ENCODE assay signal across 8 cellular contexts in the genomic region with DNA sequence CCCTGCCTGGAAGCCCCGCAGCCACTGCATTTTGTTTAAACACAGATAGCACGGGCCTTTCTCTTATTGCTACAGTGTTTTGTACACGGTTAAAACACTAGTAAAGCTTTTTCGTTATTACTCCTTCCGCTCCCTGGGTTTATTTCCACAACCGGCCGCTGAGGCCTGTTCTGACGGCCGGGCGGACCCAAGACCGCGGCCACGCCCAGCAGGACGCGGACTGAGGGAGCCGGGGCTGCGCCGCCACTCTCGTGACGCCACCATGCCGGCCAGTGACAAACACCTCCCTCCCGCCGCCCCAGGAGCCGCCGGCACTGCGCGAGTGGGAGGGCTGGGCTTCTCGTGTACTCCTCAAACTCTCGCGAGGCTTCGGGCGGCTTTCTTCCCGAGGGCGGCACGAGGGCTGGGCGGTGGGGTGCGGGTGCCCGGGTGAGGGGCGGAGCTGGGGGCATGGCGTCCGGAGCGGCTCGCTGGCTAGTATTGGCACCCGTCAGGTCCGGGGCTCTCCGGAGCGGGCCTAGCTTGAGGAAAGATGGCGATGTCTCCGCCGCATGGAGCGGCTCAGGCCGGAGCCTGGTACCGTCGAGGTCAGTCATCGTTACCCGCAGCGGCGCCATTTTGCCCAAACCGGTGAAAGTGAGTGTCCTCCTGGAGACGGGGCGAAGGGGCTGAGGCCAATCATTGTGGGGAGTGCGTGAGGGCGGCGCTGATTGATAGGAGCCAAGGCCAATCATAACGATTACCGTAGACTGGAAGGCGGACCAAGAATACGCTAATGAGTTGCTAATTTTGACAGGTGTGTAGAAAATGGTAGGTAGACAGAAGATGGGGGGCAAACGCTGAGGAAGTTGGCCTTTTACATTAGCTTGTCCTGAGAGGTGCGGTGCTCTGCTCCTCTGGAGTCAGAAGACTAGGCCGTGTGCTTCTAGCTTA. TPM values are rescaled to one million over a fixed set of nuclear protein-coding genes. Genes with fewer than 3 reads are reported as not detected.
DNase-seq lines count a peak whose midpoint lies in the region; ATAC-seq and TF ChIP-seq lines count a peak whose summit lies in the region.

A gene with protein sequence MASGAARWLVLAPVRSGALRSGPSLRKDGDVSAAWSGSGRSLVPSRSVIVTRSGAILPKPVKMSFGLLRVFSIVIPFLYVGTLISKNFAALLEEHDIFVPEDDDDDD (plus strand): TSS at position 382 of the 933 bp plus-strand sequence. CDS start 69 bp downstream, at position 451.

- H3K36me3 Mint-ChIP-seq in activated CD4-positive, alpha-beta memory T cell treated with anti-CD3 and anti-CD28 coated beads for 36 hours: peaks cover 9% of the 10 kb centered on the region

- H3K36me3 ChIP-seq in liver (ENCODE audit: control insufficient read depth in 4 of 4, insufficient read depth in 3 of 4, low read depth in 1 of 4, low read length in 3 of 4): peaks cover under 1 to 9% (median 3%) of the 10 kb centered on the region in 4 donors

- H3K4me1 Mint-ChIP-seq in activated CD4-positive, alpha-beta memory T cell treated with anti-CD3 and anti-CD28 coated beads for 36 hours (ENCODE audit: low read depth): peaks cover 29% of the 10 kb centered on the region

- intact Hi-C loops in activated CD4-positive, alpha-beta memory T cell treated with anti-CD3 and anti-CD28 coated beads for 36 hours (cut with micrococcal nuclease): loop anchor here (1.0 kb wide), 1 partner anchor 11 kb away; a partner anchor contains a TSS

- CTCF ChIA-PET in activated CD4-positive, alpha-beta memory T cell treated with anti-CD3 and anti-CD28 coated beads for 36 hours (lab: Charles Lee): interaction anchor here (1.3 to 3.1 kb wide), 2 partner anchors 11 to 383 kb away, joined by 3 to 31 read pairs; a partner anchor contains a TSS

- peak within 1 kb of the TSS; percentile 69 to 97 for H3K9ac ChIP-seq in liver (ENCODE audit: low read depth in 1 of 2, low read length in 2 of 2)

- peaks cover 0 to 2% (median 0%) of the 10 kb centered on the region in 4 donors for H3K9me3 ChIP-seq in liver (ENCODE audit: control insufficient read depth in 4 of 4, low read length in 3 of 4)

- peak within 1 kb of the TSS; percentile 95 for H3K4me3 Mint-ChIP-seq in activated CD4-positive, alpha-beta memory T cell treated with anti-CD3 and anti-CD28 coated beads for 36 hours

- no peak for TF ChIP-seq RAD21 in liver (IDR thresholded peaks at IDR 0.05)

- no peaks in the 10 kb centered on the region for H3K9me3 Mint-ChIP-seq in activated CD4-positive, alpha-beta memory T cell treated with anti-CD3 and anti-CD28 coated beads for 36 hours

- POLR2A ChIA-PET in activated CD4-positive, alpha-beta memory T cell treated with anti-CD3 and anti-CD28 coated beads for 36 hours (lab: Charles Lee): interaction anchor here (0.7 to 3.1 kb wide), 10 partner anchors 9 to 535 kb away, joined by 3 to 52 read pairs (median 4); a partner anchor contains a TSS

- H3K27ac ChIP-seq in liver (ENCODE audit: low read depth in 1 of 2, low read length in 2 of 2): peak within 1 kb of the TSS; percentile 93 to 95

- peak within 1 kb of the TSS; percentile 62 to 94 (median 80) for H3K4me3 ChIP-seq in liver (ENCODE audit: low read depth in 1 of 3, low read length in 3 of 3)

- TF ChIP-seq CTCF in liver (IDR thresholded peaks at IDR 0.05; ENCODE audit: low read depth, low read length, missing input control): no peak

- H3K4me1 ChIP-seq in liver (ENCODE audit: control insufficient read depth in 4 of 4, insufficient read depth in 4 of 4, low read length in 3 of 4): peaks cover 4 to 21% (median 13%) of the 10 kb centered on the region in 4 donors

- no peaks in the 10 kb centered on the region for H3K27me3 Mint-ChIP-seq in activated CD4-positive, alpha-beta memory T cell treated with anti-CD3 and anti-CD28 coated beads for 36 hours

- WGBS in liver: under 1% methylated on average over 71 of the region's 71 CpGs

- ATAC-seq in GM19438 (IDR thresholded peaks at IDR 0.05; ENCODE audit: low read depth, unreplicated experiment) (peak; percentile 84), HG03575 (IDR thresholded peaks at IDR 0.05; ENCODE audit: extremely low read depth, insufficient number of reproducible peaks, low FRiP score, unreplicated experiment) (peak; percentile 35)

- no peaks in the 10 kb centered on the region for H3K27me3 ChIP-seq in liver (ENCODE audit: control insufficient read depth in 4 of 4, insufficient read depth in 4 of 4, low read length in 3 of 4)

- peak; percentile 100 for DNase-seq in CD1c-positive myeloid dendritic cell (ENCODE audit: extremely low spot score)
- DNase-seq in NCI-H82 treated with DMSO at 0.1 percent for 48 hours (lab: John Stamatoyannopoulos, UW; ENCODE audit: unreplicated experiment): peak; percentile 84
- peak; percentile 98 for DNase-seq in activated CD4-positive, alpha-beta memory T cell treated with anti-CD3 and anti-CD28 coated beads for 36 hours
- peak; percentile 97 to 99 for DNase-seq in dermis microvascular lymphatic vessel endothelial cell (ENCODE audit: low read depth in 2 of 2)
- DNase-seq in stimulated activated CD4-positive, alpha-beta T cell treated with anti-CD3 and anti-CD28 coated beads, Interleukin-4, amount 100 ng/mL, for 24 hours: peak; percentile 99

- peak within 1 kb of the TSS; percentile 95 for H3K27ac Mint-ChIP-seq in activated CD4-positive, alpha-beta memory T cell treated with anti-CD3 and anti-CD28 coated beads for 36 hours

TF ChIP-seq in liver, 16 proteins besides CTCF, POLR2A, EP300 and RAD21:
- TF ChIP-seq HNF4A (conservative IDR thresholded peaks at IDR 0.05) (no peak), TAF1 (conservative IDR thresholded peaks at IDR 0.05) (peak; percentile 73), FOXA1 (IDR thresholded peaks at IDR 0.05) (no peak), JUND (IDR thresholded peaks at IDR 0.05) (peak; percentile 12 to 24), FOXA2 (IDR thresholded peaks at IDR 0.05) (no peak), GABPA (IDR thresholded peaks at IDR 0.05 in 1 of 2, conservative IDR thresholded peaks at IDR 0.05 in 1 of 2) (no peak), YY1 (IDR thresholded peaks at IDR 0.05) (peak; percentile 99), NR2F2 (IDR thresholded peaks at IDR 0.05) (peak; percentile 49), SP1 (IDR thresholded peaks at IDR 0.05) (peak; percentile 89), HNF4G (IDR thresholded peaks at IDR 0.05) (no peak), EGR1 (IDR thresholded peaks at IDR 0.05; ENCODE audit: low read depth in 2 of 2) (peak in 1 of 2 donors; percentile 6), RXRA (IDR thresholded peaks at IDR 0.05) (peak; percentile 26 to 35)
- TF ChIP-seq, protein P1, sequence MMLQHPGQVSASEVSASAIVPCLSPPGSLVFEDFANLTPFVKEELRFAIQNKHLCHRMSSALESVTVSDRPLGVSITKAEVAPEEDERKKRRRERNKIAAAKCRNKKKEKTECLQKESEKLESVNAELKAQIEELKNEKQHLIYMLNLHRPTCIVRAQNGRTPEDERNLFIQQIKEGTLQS (IDR thresholded peaks at IDR 0.05): no peak
- TF ChIP-seq, protein P2, sequence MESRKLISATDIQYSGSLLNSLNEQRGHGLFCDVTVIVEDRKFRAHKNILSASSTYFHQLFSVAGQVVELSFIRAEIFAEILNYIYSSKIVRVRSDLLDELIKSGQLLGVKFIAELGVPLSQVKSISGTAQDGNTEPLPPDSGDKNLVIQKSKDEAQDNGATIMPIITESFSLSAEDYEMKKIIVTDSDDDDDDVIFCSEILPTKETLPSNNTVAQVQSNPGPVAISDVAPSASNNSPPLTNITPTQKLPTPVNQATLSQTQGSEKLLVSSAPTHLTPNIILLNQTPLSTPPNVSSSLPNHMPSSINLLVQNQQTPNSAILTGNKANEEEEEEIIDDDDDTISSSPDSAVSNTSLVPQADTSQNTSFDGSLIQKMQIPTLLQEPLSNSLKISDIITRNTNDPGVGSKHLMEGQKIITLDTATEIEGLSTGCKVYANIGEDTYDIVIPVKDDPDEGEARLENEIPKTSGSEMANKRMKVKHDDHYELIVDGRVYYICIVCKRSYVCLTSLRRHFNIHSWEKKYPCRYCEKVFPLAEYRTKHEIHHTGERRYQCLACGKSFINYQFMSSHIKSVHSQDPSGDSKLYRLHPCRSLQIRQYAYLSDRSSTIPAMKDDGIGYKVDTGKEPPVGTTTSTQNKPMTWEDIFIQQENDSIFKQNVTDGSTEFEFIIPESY (IDR thresholded peaks at IDR 0.05): peak; percentile 99
- TF ChIP-seq, protein P3, sequence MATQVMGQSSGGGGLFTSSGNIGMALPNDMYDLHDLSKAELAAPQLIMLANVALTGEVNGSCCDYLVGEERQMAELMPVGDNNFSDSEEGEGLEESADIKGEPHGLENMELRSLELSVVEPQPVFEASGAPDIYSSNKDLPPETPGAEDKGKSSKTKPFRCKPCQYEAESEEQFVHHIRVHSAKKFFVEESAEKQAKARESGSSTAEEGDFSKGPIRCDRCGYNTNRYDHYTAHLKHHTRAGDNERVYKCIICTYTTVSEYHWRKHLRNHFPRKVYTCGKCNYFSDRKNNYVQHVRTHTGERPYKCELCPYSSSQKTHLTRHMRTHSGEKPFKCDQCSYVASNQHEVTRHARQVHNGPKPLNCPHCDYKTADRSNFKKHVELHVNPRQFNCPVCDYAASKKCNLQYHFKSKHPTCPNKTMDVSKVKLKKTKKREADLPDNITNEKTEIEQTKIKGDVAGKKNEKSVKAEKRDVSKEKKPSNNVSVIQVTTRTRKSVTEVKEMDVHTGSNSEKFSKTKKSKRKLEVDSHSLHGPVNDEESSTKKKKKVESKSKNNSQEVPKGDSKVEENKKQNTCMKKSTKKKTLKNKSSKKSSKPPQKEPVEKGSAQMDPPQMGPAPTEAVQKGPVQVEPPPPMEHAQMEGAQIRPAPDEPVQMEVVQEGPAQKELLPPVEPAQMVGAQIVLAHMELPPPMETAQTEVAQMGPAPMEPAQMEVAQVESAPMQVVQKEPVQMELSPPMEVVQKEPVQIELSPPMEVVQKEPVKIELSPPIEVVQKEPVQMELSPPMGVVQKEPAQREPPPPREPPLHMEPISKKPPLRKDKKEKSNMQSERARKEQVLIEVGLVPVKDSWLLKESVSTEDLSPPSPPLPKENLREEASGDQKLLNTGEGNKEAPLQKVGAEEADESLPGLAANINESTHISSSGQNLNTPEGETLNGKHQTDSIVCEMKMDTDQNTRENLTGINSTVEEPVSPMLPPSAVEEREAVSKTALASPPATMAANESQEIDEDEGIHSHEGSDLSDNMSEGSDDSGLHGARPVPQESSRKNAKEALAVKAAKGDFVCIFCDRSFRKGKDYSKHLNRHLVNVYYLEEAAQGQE (IDR thresholded peaks at IDR 0.05): peak; percentile 66
- TF ChIP-seq, protein P4, sequence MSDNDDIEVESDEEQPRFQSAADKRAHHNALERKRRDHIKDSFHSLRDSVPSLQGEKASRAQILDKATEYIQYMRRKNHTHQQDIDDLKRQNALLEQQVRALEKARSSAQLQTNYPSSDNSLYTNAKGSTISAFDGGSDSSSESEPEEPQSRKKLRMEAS (IDR thresholded peaks at IDR 0.05): peak; percentile 17

RNA-seq across cellular contexts. Expression of the gene that starts here (rescaled TPM):
- 10 to 100 TPM; 59.5 to 59.9 TPM for total RNA-seq in activated CD4-positive, alpha-beta memory T cell treated with anti-CD3 and anti-CD28 coated beads for 36 hours
- 8.0 and 11.5 TPM in 2 replicates for total RNA-seq in dermis microvascular lymphatic vessel endothelial cell
- 1 to 10 TPM; 7.2 to 8.9 TPM for total RNA-seq in liver
- 100 to 1,000 TPM in 1 of 2 donors, 10 to 100 TPM in 1; 70.9 to 115 TPM for polyA plus RNA-seq in liver

Comparison
In these comparisons a context has a peak if more than half of its experiments do, and no peak if none do; other contexts are left out.
1. Peak in every context shown above with its lines: DNase-seq, ATAC-seq, H3K4me3 ChIP-seq and H3K27ac ChIP-seq.